ENCODE assay signal across 11 cellular contexts in the genomic region with DNA sequence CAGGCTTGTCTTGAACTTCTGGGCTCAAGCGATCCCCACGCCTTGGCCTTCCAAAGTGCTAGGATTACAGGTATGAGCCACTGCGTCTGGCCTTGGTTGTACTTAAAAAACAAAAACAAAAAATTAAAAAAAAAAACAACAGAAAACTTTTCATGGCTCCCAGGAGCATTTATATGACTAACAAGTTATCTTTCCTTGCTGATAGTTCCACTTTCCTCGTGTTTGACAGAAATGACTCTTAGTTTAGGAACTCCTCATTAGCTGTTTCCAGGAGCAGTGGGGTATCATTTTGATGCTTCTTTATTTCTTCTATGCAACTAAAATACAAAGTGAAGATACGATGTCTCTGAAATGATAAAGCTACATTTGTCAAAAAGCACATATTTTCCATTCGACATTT.
DNase-seq lines count a peak whose midpoint lies in the region; ATAC-seq and TF ChIP-seq lines count a peak whose summit lies in the region.
"Had no signal": no experiment of that assay in that cellular context is flagged by ENCODE, and none has a peak within 500 bp of the region (broad histone marks: within the 10 kb centered on the region; RNA-seq: fewer than 3 reads in every experiment).

No MANE protein-coding gene starts in this region.

- H3K27me3 ChIP-seq in naive thymus-derived CD4-positive, alpha-beta T cell (ENCODE audit: control insufficient read depth in 2 of 2, insufficient read depth in 2 of 2, low read length in 2 of 2) = no peaks in the 10 kb centered on the region

- CTCF ChIA-PET in naive thymus-derived CD4-positive, alpha-beta T cell (lab: Charles Lee) = no interaction called here

- POLR2A ChIA-PET in naive thymus-derived CD4-positive, alpha-beta T cell (lab: Charles Lee) = interaction anchor here (0.7 to 1.2 kb wide), 2 partner anchors 10 to 83 kb away, joined by 3 read pairs; no protein-coding TSS in a partner anchor

- no peaks in the 10 kb centered on the region for H3K9me3 ChIP-seq in naive thymus-derived CD4-positive, alpha-beta T cell (ENCODE audit: control insufficient read depth in 2 of 3, low read length in 3 of 3)
- H3K9me3 ChIP-seq: HAP-1 had no signal

- peaks cover 0 to 1% (median 0%) of the 10 kb centered on the region in 3 donors for H3K27me3 Mint-ChIP-seq in CD14-positive monocyte (ENCODE audit: low read depth in 3 of 3)
- H3K27me3 Mint-ChIP-seq in naive thymus-derived CD4-positive, alpha-beta T cell = no peaks in the 10 kb centered on the region

- peak overlapping the region in 5 of 7 donors; percentile 36 to 89 (median 84) for H3K27ac Mint-ChIP-seq in CD14-positive monocyte
- peak overlapping the region in 5 of 9 donors; percentile 52 to 92 (median 81) for H3K27ac Mint-ChIP-seq in naive thymus-derived CD4-positive, alpha-beta T cell

- DNase-seq in CD14-positive monocyte (ENCODE audit: low spot score) (no peak), HCEC 1CT (peak; percentile 40), amniotic epithelial cell (ENCODE audit: low read depth) (peak; percentile 49), HK-2 (ENCODE audit: unreplicated experiment) (no peak)
- no peak for DNase-seq in naive thymus-derived CD4-positive, alpha-beta T cell
- DNase-seq: activated T-cell treated with anti-CD3 and anti-CD28 coated beads, Interleukin-2, amount 50 U/mL, for 4 hours; cerebellar nuclear complex; stimulated activated CD4-positive, alpha-beta T cell treated with anti-CD3 and anti-CD28 coated beads, Interleukin-4, amount 100 ng/mL, for 1 hour had no signal

- H3K9me3 Mint-ChIP-seq in CD14-positive monocyte = peaks cover 0 to 1% (median 0%) of the 10 kb centered on the region in 7 donors
- H3K9me3 Mint-ChIP-seq in naive thymus-derived CD4-positive, alpha-beta T cell = peaks cover 0 to 1% (median 0%) of the 10 kb centered on the region in 11 donors
- H3K9me3 Mint-ChIP-seq: activated T-cell treated with anti-CD3 and anti-CD28 coated beads, Interleukin-2, amount 50 U/mL, for 4 hours had no signal

- H3K36me3 Mint-ChIP-seq in CD14-positive monocyte = peaks cover 0 to 5% of the 10 kb centered on the region in 2 donors
- H3K36me3 Mint-ChIP-seq in naive thymus-derived CD4-positive, alpha-beta T cell = peaks cover 0 to 18% (median 9%) of the 10 kb centered on the region in 5 donors

- H3K27ac ChIP-seq in naive thymus-derived CD4-positive, alpha-beta T cell (ENCODE audit: low read depth, low read length) = no peak overlapping the region

- H3K4me3 Mint-ChIP-seq in CD14-positive monocyte = no peak overlapping the region
- peak overlapping the region in 4 of 10 donors; percentile 18 to 57 (median 40) for H3K4me3 Mint-ChIP-seq in naive thymus-derived CD4-positive, alpha-beta T cell

- no peak for TF ChIP-seq CTCF in CD14-positive monocyte (IDR thresholded peaks at IDR 0.05)

- H3K4me1 ChIP-seq in naive thymus-derived CD4-positive, alpha-beta T cell (ENCODE audit: control insufficient read depth in 2 of 2, insufficient read depth in 2 of 2, low read length in 2 of 2) = peaks cover 14 to 26% of the 10 kb centered on the region in 2 donors

- H3K36me3 ChIP-seq in naive thymus-derived CD4-positive, alpha-beta T cell (ENCODE audit: control insufficient read depth in 2 of 3, insufficient read depth in 3 of 3, low read length in 3 of 3) = peaks cover 0 to 8% (median 0%) of the 10 kb centered on the region in 3 experiments
- H3K36me3 ChIP-seq: HAP-1 had no signal

- intact Hi-C loops in CD14-positive monocyte (cut with micrococcal nuclease) = loop anchor here (1.0 to 5.0 kb wide), 2 partner anchors 7 to 35 kb away; no protein-coding TSS in a partner anchor
- intact Hi-C loops in naive thymus-derived CD4-positive, alpha-beta T cell (cut with micrococcal nuclease) = loop anchor here in 1 of 2 donors (2.0 to 5.0 kb wide), 3 partner anchors 23 to 80 kb away; no protein-coding TSS in a partner anchor

- H3K4me1 Mint-ChIP-seq in CD14-positive monocyte = peaks cover 84% of the 10 kb centered on the region
- peaks cover 46 to 96% (median 83%) of the 10 kb centered on the region in 7 donors for H3K4me1 Mint-ChIP-seq in naive thymus-derived CD4-positive, alpha-beta T cell

- ATAC-seq in naive thymus-derived CD4-positive, alpha-beta T cell = no peak
- ATAC-seq in HG03135 (IDR thresholded peaks at IDR 0.05; ENCODE audit: unreplicated experiment) (no peak), esophagus mucosa (no peak)

- no peak overlapping the region for H3K4me3 ChIP-seq in naive thymus-derived CD4-positive, alpha-beta T cell (ENCODE audit: low read length)
- H3K4me3 ChIP-seq: HAP-1 had no signal

Comparison
In these comparisons a context has a peak if more than half of its experiments do, and no peak if none do; other contexts are left out.
1. DNase-seq: peak in HCEC 1CT (single experiment) and amniotic epithelial cell (single experiment); none in CD14-positive monocyte (single experiment), naive thymus-derived CD4-positive, alpha-beta T cell (0 of 9) and HK-2 (single experiment).